16 cellular contexts compared by ENCODE assay signal in genomic region chr11:116240661-116241060, GRCh38.
A peak's percentile ranks its signal among the peaks of the same experiment; 100 is the strongest.
DNase-seq lines count a peak whose midpoint lies in the region; TF ChIP-seq lines count a peak whose summit lies in the region.
"Had no signal": no experiment of that assay in that cellular context is flagged by ENCODE, and none has a peak within 500 bp of the region (broad histone marks: within the 10 kb centered on the region; RNA-seq: fewer than 3 reads in every experiment).

No MANE protein-coding gene starts in this region.

- intact Hi-C loops in A673 (cut with micrococcal nuclease; ENCODE audit: unreplicated experiment), result no loop called here

- H3K9me3 ChIP-seq in A673 (ENCODE audit: low read depth, low read length, poor library complexity, severe bottlenecking) (no peaks in the 10 kb centered on the region), MM.1S (replicated peaks; ENCODE audit: insufficient read depth, low read length) (no peaks in the 10 kb centered on the region)
- H3K9me3 ChIP-seq: BE2C, HAP-1, SJCRH30 had no signal

- H3K4me2 ChIP-seq in MM.1S (ENCODE audit: low read depth, low read length), result no peak overlapping the region

- H3K36me3 ChIP-seq in A673 (ENCODE audit: insufficient read depth, low read length, poor library complexity, severe bottlenecking) (no peaks in the 10 kb centered on the region), MM.1S (replicated peaks; ENCODE audit: insufficient read depth, low read length) (no peaks in the 10 kb centered on the region)
- H3K36me3 ChIP-seq: BE2C, HAP-1, SJCRH30 had no signal

- no peaks in the 10 kb centered on the region for H3K9me2 ChIP-seq in MM.1S (replicated peaks; ENCODE audit: insufficient read depth, low read length)

- TF ChIP-seq CTCF in A673 (conservative IDR thresholded peaks at IDR 0.05; ENCODE audit: low read depth, low read length), result no peak
- no peak for TF ChIP-seq CTCF in MM.1S (IDR thresholded peaks at IDR 0.05; ENCODE audit: low read length)

- no peak overlapping the region for H2AFZ ChIP-seq in MM.1S (ENCODE audit: low read length)

- POLR2A ChIA-PET in A673 (lab: Charles Lee; ENCODE audit: low non-redundant PET), result no interaction called here

- H3K27me3 ChIP-seq in A673 (replicated peaks; ENCODE audit: insufficient read depth, low read depth, low read length, poor library complexity) (peaks cover 10% of the 10 kb centered on the region), MM.1S (replicated peaks; ENCODE audit: insufficient read depth, low read length) (no peaks in the 10 kb centered on the region)
- H3K27me3 ChIP-seq: BE2C, SJCRH30 had no signal

- BruUV-seq in A673 (replicated peaks; lab: Mats Ljungman, UMichigan), result no TSS peak

- no peak overlapping the region for H3K9ac ChIP-seq in MM.1S (ENCODE audit: low read length)

- CTCF ChIA-PET in A673 (lab: Charles Lee), result interaction anchor here (1.0 kb wide), 1 partner anchor 25 kb away, joined by 4 read pairs; no protein-coding TSS in a partner anchor

- H3K27ac ChIP-seq in A673 (ENCODE audit: low read depth, low read length, poor library complexity, severe bottlenecking), result no peak overlapping the region
- no peak overlapping the region for H3K27ac ChIP-seq in MM.1S (ENCODE audit: low read length)
- H3K27ac ChIP-seq: SJCRH30 had no signal

- H3F3A ChIP-seq in MM.1S (ENCODE audit: insufficient read depth, low read length), result no peaks in the 10 kb centered on the region

- H4K20me1 ChIP-seq in MM.1S (ENCODE audit: insufficient read depth, low read length), result no peaks in the 10 kb centered on the region

- H3K79me2 ChIP-seq in MM.1S (ENCODE audit: low read length), result no peaks in the 10 kb centered on the region

- DNase-seq in A673 (ENCODE audit: low spot score) (peak; percentile 9), DMS79 treated with DMSO at 0.1 percent for 48 hours (lab: John Stamatoyannopoulos, UW) (peak; percentile 68), RPMI7951 (ENCODE audit: low read depth) (peak; percentile 67), kidney glomerular epithelial cell (lab: John Stamatoyannopoulos, UW) (peak; percentile 68), NOMO-1 treated with DMSO at 0.1 percent for 48 hours (lab: John Stamatoyannopoulos, UW; ENCODE audit: unreplicated experiment) (no peak), MM.1S (no peak), UCSD-AML1 (lab: John Stamatoyannopoulos, UW; ENCODE audit: unreplicated experiment) (no peak)
- no peak for DNase-seq in activated effector memory CD4-positive, alpha-beta T cell treated with Interleukin-2 at 50 U/mL for 16 hours
- DNase-seq: BE2C; CD4-positive, alpha-beta memory T cell; Karpas-422; NCI-H146; NCI-H446 treated with DMSO at 0.1 percent for 48 hours; NCI-H774 had no signal

- H3K4me1 ChIP-seq in A673 (ENCODE audit: insufficient read depth, low read length, poor library complexity, severe bottlenecking) (no peaks in the 10 kb centered on the region), MM.1S (ENCODE audit: low read length) (no peaks in the 10 kb centered on the region)
- H3K4me1 ChIP-seq: BE2C, HAP-1, SJCRH30 had no signal

- H3K4me3 ChIP-seq in A673 (ENCODE audit: low read depth, low read length, poor library complexity, severe bottlenecking) (no peak overlapping the region), MM.1S (ENCODE audit: low read length) (no peak overlapping the region)
- H3K4me3 ChIP-seq: HAP-1, SJCRH30 had no signal

Comparison
In these comparisons a context has a peak if more than half of its experiments do, and no peak if none do; other contexts are left out.
1. DNase-seq: peak in A673 (single experiment), DMS79 treated with DMSO at 0.1 percent for 48 hours (single experiment), RPMI7951 (single experiment) and kidney glomerular epithelial cell (single experiment); none in NOMO-1 treated with DMSO at 0.1 percent for 48 hours (single experiment), MM.1S (single experiment), activated effector memory CD4-positive, alpha-beta T cell treated with Interleukin-2 at 50 U/mL for 16 hours (single experiment) and UCSD-AML1 (single experiment).